Comparison of ENCODE assay signal across 1 cellular context in genomic region chr5:45695680-45696093, GRCh38.
A peak's percentile ranks its signal among the peaks of the same experiment; 100 is the strongest.
TF ChIP-seq lines count a peak whose summit lies in the region.

No MANE protein-coding gene starts in this region.

TF ChIP-seq in H1, 55 proteins besides CTCF, POLR2A, EP300 and RAD21 (continued from another document):
- TF ChIP-seq NRF1 (IDR thresholded peaks at IDR 0.05; ENCODE audit: low read depth, low read length) (no peak), SIN3A (conservative IDR thresholded peaks at IDR 0.05 in 1 of 2, IDR thresholded peaks at IDR 0.05 in 1 of 2; ENCODE audit: low read depth in 1 of 2, low read length in 2 of 2) (no peak; a peak in 1 of 4 replicates), CEBPB (IDR thresholded peaks at IDR 0.05; ENCODE audit: low read depth, low read length) (no peak), KDM5A (IDR thresholded peaks at IDR 0.05; ENCODE audit: low read length) (no peak), CBX8 (IDR thresholded peaks at IDR 0.05; ENCODE audit: borderline replicate concordance, low read depth, low read length) (no peak), EGR1 (IDR thresholded peaks at IDR 0.05; ENCODE audit: borderline replicate concordance, low read depth, low read length) (no peak), PHF8 (conservative IDR thresholded peaks at IDR 0.05; ENCODE audit: low read depth, low read length) (peak; percentile 25; the same call in 1 of the 2 replicates), TCF12 (IDR thresholded peaks at IDR 0.05; ENCODE audit: low read depth, low read length) (no peak), ASH2L (IDR thresholded peaks at IDR 0.05; ENCODE audit: low read length) (peak; percentile 58), SIX5 (IDR thresholded peaks at IDR 0.05; ENCODE audit: low read depth, low read length) (no peak), HDAC2 (IDR thresholded peaks at IDR 0.05; ENCODE audit: borderline replicate concordance in 1 of 2, low read depth in 2 of 2, low read length in 2 of 2) (no peak), SP4 (IDR thresholded peaks at IDR 0.05; ENCODE audit: low read length) (no peak), SP1 (IDR thresholded peaks at IDR 0.05; ENCODE audit: low read depth, low read length) (no peak), YY1 (IDR thresholded peaks at IDR 0.05; ENCODE audit: low read depth, low read length) (no peak), TEAD4 (IDR thresholded peaks at IDR 0.05; ENCODE audit: low read depth, low read length) (no peak), EZH2 (IDR thresholded peaks at IDR 0.05; ENCODE audit: low read depth, low read length, severe bottlenecking) (no peak), BRCA1 (IDR thresholded peaks at IDR 0.05; ENCODE audit: low read depth, low read length) (no peak), KDM4A (IDR thresholded peaks at IDR 0.05; ENCODE audit: low read depth, low read length, severe bottlenecking) (peak; percentile 71), TBP (IDR thresholded peaks at IDR 0.05; ENCODE audit: low read depth, low read length) (no peak), ZNF274 (IDR thresholded peaks at IDR 0.05; ENCODE audit: borderline replicate concordance, extremely low read depth, low read length) (no peak), GTF2F1 (IDR thresholded peaks at IDR 0.05; ENCODE audit: borderline replicate concordance, low read depth, low read length) (no peak), GABPA (IDR thresholded peaks at IDR 0.05; ENCODE audit: borderline replicate concordance, insufficient read depth, low read length) (no peak), BACH1 (IDR thresholded peaks at IDR 0.05; ENCODE audit: low read length) (no peak), CHD2 (IDR thresholded peaks at IDR 0.05; ENCODE audit: low read length) (no peak), BCL11A (IDR thresholded peaks at IDR 0.05; ENCODE audit: low read depth in 2 of 2, low read length in 2 of 2) (no peak), RFX5 (IDR thresholded peaks at IDR 0.05; ENCODE audit: borderline replicate concordance, low read depth, low read length) (no peak)
- TF ChIP-seq, protein P1, sequence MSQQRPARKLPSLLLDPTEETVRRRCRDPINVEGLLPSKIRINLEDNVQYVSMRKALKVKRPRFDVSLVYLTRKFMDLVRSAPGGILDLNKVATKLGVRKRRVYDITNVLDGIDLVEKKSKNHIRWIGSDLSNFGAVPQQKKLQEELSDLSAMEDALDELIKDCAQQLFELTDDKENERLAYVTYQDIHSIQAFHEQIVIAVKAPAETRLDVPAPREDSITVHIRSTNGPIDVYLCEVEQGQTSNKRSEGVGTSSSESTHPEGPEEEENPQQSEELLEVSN (IDR thresholded peaks at IDR 0.05), result 0 out of 2 replicates have a peak, but pooled peaks have one; percentile 10
- TF ChIP-seq, protein P2, sequence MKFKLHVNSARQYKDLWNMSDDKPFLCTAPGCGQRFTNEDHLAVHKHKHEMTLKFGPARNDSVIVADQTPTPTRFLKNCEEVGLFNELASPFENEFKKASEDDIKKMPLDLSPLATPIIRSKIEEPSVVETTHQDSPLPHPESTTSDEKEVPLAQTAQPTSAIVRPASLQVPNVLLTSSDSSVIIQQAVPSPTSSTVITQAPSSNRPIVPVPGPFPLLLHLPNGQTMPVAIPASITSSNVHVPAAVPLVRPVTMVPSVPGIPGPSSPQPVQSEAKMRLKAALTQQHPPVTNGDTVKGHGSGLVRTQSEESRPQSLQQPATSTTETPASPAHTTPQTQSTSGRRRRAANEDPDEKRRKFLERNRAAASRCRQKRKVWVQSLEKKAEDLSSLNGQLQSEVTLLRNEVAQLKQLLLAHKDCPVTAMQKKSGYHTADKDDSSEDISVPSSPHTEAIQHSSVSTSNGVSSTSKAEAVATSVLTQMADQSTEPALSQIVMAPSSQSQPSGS (IDR thresholded peaks at IDR 0.05; ENCODE audit: low read length), result no peak
- TF ChIP-seq, protein P3, sequence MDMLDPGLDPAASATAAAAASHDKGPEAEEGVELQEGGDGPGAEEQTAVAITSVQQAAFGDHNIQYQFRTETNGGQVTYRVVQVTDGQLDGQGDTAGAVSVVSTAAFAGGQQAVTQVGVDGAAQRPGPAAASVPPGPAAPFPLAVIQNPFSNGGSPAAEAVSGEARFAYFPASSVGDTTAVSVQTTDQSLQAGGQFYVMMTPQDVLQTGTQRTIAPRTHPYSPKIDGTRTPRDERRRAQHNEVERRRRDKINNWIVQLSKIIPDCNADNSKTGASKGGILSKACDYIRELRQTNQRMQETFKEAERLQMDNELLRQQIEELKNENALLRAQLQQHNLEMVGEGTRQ (IDR thresholded peaks at IDR 0.05; ENCODE audit: low read length), result no peak
